ENCODE assay signal across 14 cellular contexts in the genomic region with DNA sequence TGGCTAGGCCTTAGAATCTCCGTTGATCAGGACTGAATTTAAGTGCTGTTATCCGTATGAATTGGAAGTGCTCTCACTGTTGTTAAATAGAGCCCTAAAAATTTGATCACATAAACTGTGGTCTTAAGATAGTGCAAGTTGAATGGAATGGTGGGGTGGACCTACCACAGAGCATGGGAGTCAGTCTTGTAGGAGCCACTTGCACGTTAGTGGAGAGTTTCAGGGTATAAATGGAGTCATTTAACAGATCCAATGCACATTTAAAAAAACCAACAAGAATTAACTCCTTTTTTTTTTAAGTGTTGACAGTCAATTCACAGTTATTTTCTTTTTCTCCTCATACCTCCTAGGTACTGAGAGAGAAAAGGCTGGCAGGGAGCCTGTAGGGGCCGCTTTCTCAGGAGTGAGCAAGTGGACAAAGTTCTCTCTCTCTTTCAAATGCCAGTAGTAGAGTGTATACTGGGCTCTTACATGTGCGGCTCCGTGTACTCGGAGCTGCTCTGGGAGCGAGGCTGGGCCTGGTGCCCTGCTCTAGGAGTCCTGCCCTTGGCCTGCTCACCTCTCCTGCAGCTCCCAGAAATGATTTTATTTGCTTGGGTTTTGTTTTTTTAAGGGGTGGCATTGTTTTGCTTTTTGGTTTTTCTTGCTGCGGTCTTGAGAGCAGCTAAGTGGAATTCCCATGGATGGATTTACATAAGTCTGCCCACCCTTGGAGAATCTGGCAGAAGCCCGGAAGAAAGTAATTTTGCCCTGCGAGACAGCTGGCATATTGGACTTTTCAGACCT.
DNase-seq lines count a peak whose midpoint lies in the region; ATAC-seq and TF ChIP-seq lines count a peak whose summit lies in the region.
"Had no signal": no experiment of that assay in that cellular context is flagged by ENCODE, and none has a peak within 500 bp of the region (broad histone marks: within the 10 kb centered on the region; RNA-seq: fewer than 3 reads in every experiment).

No MANE protein-coding gene starts in this region.

- 78% methylated on average over 11 of the region's 11 CpGs for WGBS in prostate gland

- no peak overlapping the region for H3K9ac ChIP-seq in stomach smooth muscle (ENCODE audit: low read length in 2 of 2)
- no peak overlapping the region for H3K9ac ChIP-seq in PC-3 (ENCODE audit: low read length)
- H3K9ac ChIP-seq: parathyroid adenoma had no signal

- DNase-seq in SJCRH30 (peak; percentile 36 to 69), epithelial cell of proximal tubule (ENCODE audit: low read depth) (no peak), PC-3 (no peak), prostate gland (ENCODE audit: low spot score) (no peak), DMS53 treated with DMSO at 0.1 percent for 48 hours (lab: John Stamatoyannopoulos, UW; ENCODE audit: unreplicated experiment) (no peak), CD1c-positive myeloid dendritic cell (ENCODE audit: extremely low spot score) (no peak)
- DNase-seq: activated gamma-delta T cell treated with Interleukin-2 at 50 U/mL for 16 hours; AML-193; gastrocnemius medialis; midbrain; stimulated activated CD8-positive, alpha-beta memory T cell treated with anti-CD3 and anti-CD28 coated beads, Interleukin-4, amount 100 ng/mL, for 48 hours had no signal

- H3K9me3 ChIP-seq in SJCRH30 (replicated peaks) (no peaks in the 10 kb centered on the region), muscle layer of duodenum (ENCODE audit: control insufficient read depth in 1 of 2, low read length in 2 of 2) (no peaks in the 10 kb centered on the region), stomach smooth muscle (ENCODE audit: control insufficient read depth in 2 of 2, low read length in 2 of 2) (no peaks in the 10 kb centered on the region), PC-3 (ENCODE audit: low read length) (no peaks in the 10 kb centered on the region), prostate gland (no peaks in the 10 kb centered on the region)
- H3K9me3 ChIP-seq: gastrocnemius medialis had no signal

- H3K4me2 ChIP-seq in PC-3 (ENCODE audit: low read length): no peak overlapping the region

- no peak for ATAC-seq in PC-3
- ATAC-seq: gastrocnemius medialis had no signal

- H3K4me1 ChIP-seq in SJCRH30 (peaks cover 57% of the 10 kb centered on the region), muscle layer of duodenum (ENCODE audit: control insufficient read depth in 1 of 2, insufficient read depth in 2 of 2, low read length in 2 of 2) (peaks cover 6 to 24% of the 10 kb centered on the region in 2 donors), stomach smooth muscle (ENCODE audit: control insufficient read depth, insufficient read depth, low read length) (peaks cover 28% of the 10 kb centered on the region), PC-3 (ENCODE audit: insufficient read depth, low read length) (no peaks in the 10 kb centered on the region), prostate gland (replicated peaks) (no peaks in the 10 kb centered on the region)
- H3K4me1 ChIP-seq: parathyroid adenoma had no signal

- no peaks in the 10 kb centered on the region for H3K9me2 ChIP-seq in PC-3 (replicated peaks; ENCODE audit: low read length)

- H2AFZ ChIP-seq in PC-3 (ENCODE audit: low read length): no peak overlapping the region
- H2AFZ ChIP-seq: parathyroid adenoma had no signal

- no peaks in the 10 kb centered on the region for H3F3A ChIP-seq in PC-3 (ENCODE audit: low read length, unreplicated experiment)

- POLR2A ChIA-PET in PC-3 (lab: Charles Lee; ENCODE audit: unreplicated experiment): no interaction called here

- intact Hi-C loops in PC-3 (cut with micrococcal nuclease): no loop called here
- intact Hi-C loops in prostate gland (cut with DNase I): loop anchor here (10.0 kb wide), 1 partner anchor 180 kb away; a partner anchor contains a TSS

- H3K4me3 ChIP-seq in SJCRH30: no peak overlapping the region
- peak overlapping the region; percentile 17 for H3K4me3 ChIP-seq in epithelial cell of proximal tubule (ENCODE audit: low read depth, low read length)
- H3K4me3 ChIP-seq in muscle layer of duodenum (ENCODE audit: low read depth in 1 of 2, low read length in 2 of 2): no peak overlapping the region
- peak overlapping the region in 1 of 2 donors; percentile 24 for H3K4me3 ChIP-seq in stomach smooth muscle (ENCODE audit: low read length in 2 of 2)
- H3K4me3 ChIP-seq in PC-3 (ENCODE audit: low read length): no peak overlapping the region
- H3K4me3 ChIP-seq in prostate gland: no peak overlapping the region
- H3K4me3 ChIP-seq: gastrocnemius medialis had no signal

- H3K27me3 ChIP-seq in SJCRH30 (no peaks in the 10 kb centered on the region), muscle layer of duodenum (ENCODE audit: low read depth, low read length) (no peaks in the 10 kb centered on the region), stomach smooth muscle (ENCODE audit: control insufficient read depth in 1 of 2, insufficient read depth in 2 of 2, low read length in 2 of 2) (no peaks in the 10 kb centered on the region), PC-3 (ENCODE audit: low read length) (no peaks in the 10 kb centered on the region), prostate gland (replicated peaks; ENCODE audit: insufficient read depth) (no peaks in the 10 kb centered on the region)
- H3K27me3 ChIP-seq: gastrocnemius medialis had no signal

- no peaks in the 10 kb centered on the region for H3K79me2 ChIP-seq in PC-3 (ENCODE audit: low read length)
- H3K79me2 ChIP-seq: parathyroid adenoma had no signal

- CTCF ChIA-PET in PC-3 (lab: Charles Lee): no interaction called here

- no peaks in the 10 kb centered on the region for H4K20me1 ChIP-seq in PC-3 (ENCODE audit: low read length)

- TF ChIP-seq CTCF in epithelial cell of proximal tubule (conservative IDR thresholded peaks at IDR 0.05; ENCODE audit: low read depth, low read length) (peak; percentile 62), PC-3 (conservative IDR thresholded peaks at IDR 0.05; ENCODE audit: low read depth, low read length) (no peak), prostate gland (IDR thresholded peaks at IDR 0.05) (no peak)

- no TSS peak for BruUV-seq in PC-3 (replicated peaks; lab: Mats Ljungman, UMichigan)

- H3K27ac ChIP-seq in SJCRH30 (peak overlapping the region; percentile 23; the same call in 1 of the 2 replicates), muscle layer of duodenum (ENCODE audit: low read length) (peak overlapping the region; percentile 11), stomach smooth muscle (ENCODE audit: low read length) (peak overlapping the region; percentile 64), PC-3 (ENCODE audit: low read length) (no peak overlapping the region), prostate gland (no peak overlapping the region)
- H3K27ac ChIP-seq: gastrocnemius medialis, parathyroid adenoma had no signal

- no peak for TF ChIP-seq POLR2A in prostate gland (IDR thresholded peaks at IDR 0.05)

- H3K36me3 ChIP-seq in SJCRH30: peaks cover 9% of the 10 kb centered on the region
- peaks cover 0 to 8% of the 10 kb centered on the region in 2 donors for H3K36me3 ChIP-seq in muscle layer of duodenum (ENCODE audit: control insufficient read depth in 1 of 2, insufficient read depth in 2 of 2, low read length in 2 of 2)
- H3K36me3 ChIP-seq in stomach smooth muscle (ENCODE audit: control insufficient read depth in 2 of 2, insufficient read depth in 2 of 2, low read length in 2 of 2): peaks cover 1 to 6% of the 10 kb centered on the region in 2 donors
- no peaks in the 10 kb centered on the region; the same call in 1 of the 2 replicates for H3K36me3 ChIP-seq in PC-3 (ENCODE audit: low read depth, low read length)
- H3K36me3 ChIP-seq in prostate gland: no peaks in the 10 kb centered on the region

Comparison
In these comparisons a context has a peak if more than half of its experiments do, and no peak if none do; other contexts are left out.
1. DNase-seq: peak in SJCRH30 (2 of 2); none in epithelial cell of proximal tubule (single experiment), PC-3 (single experiment), prostate gland (single experiment), DMS53 treated with DMSO at 0.1 percent for 48 hours (single experiment) and CD1c-positive myeloid dendritic cell (single experiment).
2. H3K27ac ChIP-seq: peak in SJCRH30 (single experiment), muscle layer of duodenum (single experiment) and stomach smooth muscle (single experiment); none in PC-3 (single experiment) and prostate gland (0 of 2).